9 cellular contexts compared by ENCODE assay signal in genomic region chr1:26021647-26022403, GRCh38. TPM values are rescaled to one million over a fixed set of nuclear protein-coding genes. Genes with fewer than 3 reads are reported as not detected.
DNase-seq lines count a peak whose midpoint lies in the region; ATAC-seq and TF ChIP-seq lines count a peak whose summit lies in the region.
"Had no signal": no experiment of that assay in that cellular context is flagged by ENCODE, and none has a peak within 500 bp of the region (broad histone marks: within the 10 kb centered on the region; RNA-seq: fewer than 3 reads in every experiment).

TSS of gene EXTL1 (plus strand) at chr1:26021775. CDS start at chr1:26022647, 872 bp downstream.

- H3K4me1 Mint-ChIP-seq in T-helper 2 cell treated with Interferon-gamma antibody and Interleukin-4, amounts not matched to agents 5 μg/mL and 100 μg/mL, for 36 hours (ENCODE audit: low read depth), result peaks cover 7% of the 10 kb centered on the region
- H3K4me1 Mint-ChIP-seq: naive B cell had no signal

- RAD21 ChIA-PET in HCT116 (lab: Charles Lee; ENCODE audit: low non-redundant PET in 1 of 2, low total read pairs in 2 of 2, uncharacterized antibody in 2 of 2, unreplicated experiment in 2 of 2), result no interaction called here

- 0 out of 4 replicates have a peak, but pooled peaks cover 0 to 5% of the 10 kb centered on the region in 2 experiments for H3K4me1 ChIP-seq in HCT116 (ENCODE audit: control insufficient read depth in 1 of 2, insufficient read depth in 2 of 2, low read length in 2 of 2)
- H3K4me1 ChIP-seq in gastrocnemius medialis, result peaks cover 22 to 57% of the 10 kb centered on the region in 2 donors

- no peak within 1 kb of the TSS for H3K27ac Mint-ChIP-seq in T-helper 2 cell treated with Interferon-gamma antibody and Interleukin-4, amounts not matched to agents 5 μg/mL and 100 μg/mL, for 36 hours

- TF ChIP-seq POLR2A in HCT116 (IDR thresholded peaks at IDR 0.05; ENCODE audit: borderline replicate concordance, extremely low read depth, insufficient read depth, insufficient read length), result no peak
- no peak for TF ChIP-seq POLR2A in gastrocnemius medialis (IDR thresholded peaks at IDR 0.05)

- H4K20me1 ChIP-seq in HCT116 (ENCODE audit: insufficient read depth), result no peaks in the 10 kb centered on the region

- POLR2A ChIA-PET in HCT116 (lab: Charles Lee), result no interaction called here

- no peak within 1 kb of the TSS for H3K4me2 ChIP-seq in HCT116 (ENCODE audit: low read length)

- ATAC-seq in HCT116 (peak; percentile 72), gastrocnemius medialis (peak; percentile 38 to 74), esophagus mucosa (no peak)

- DNase-seq in HCT116 (ENCODE audit: low read depth, low spot score), result no peak
- DNase-seq in amniotic epithelial cell (ENCODE audit: low read depth), result peak; percentile 46
- peak; percentile 18 to 58 for DNase-seq in hippocampal formation (lab: John Stamatoyannopoulos, UW)
- DNase-seq in gastrocnemius medialis, result peak in 1 of 2 donors; percentile 83
- DNase-seq in GM13977 (ENCODE audit: low spot score), result no peak
- no peak for DNase-seq in T-helper 2 cell treated with Interferon-gamma antibody and Interleukin-4, amounts not matched to agents 5 μg/mL and 100 μg/mL, for 36 hours (ENCODE audit: low spot score)
- no peak for DNase-seq in NCI-H748 (lab: John Stamatoyannopoulos, UW; ENCODE audit: unreplicated experiment)
- DNase-seq: naive B cell had no signal

- intact Hi-C loops in HCT116 (cut with micrococcal nuclease), result no loop called here
- intact Hi-C loops in gastrocnemius medialis (cut with DNase I; ENCODE audit: low total_unique reads), result no loop called here

- CTCF ChIA-PET in HCT116 (lab: Charles Lee), result no interaction called here

- no peaks in the 10 kb centered on the region for H3K9me2 ChIP-seq in HCT116 (ENCODE audit: insufficient read depth)

- H3K79me2 ChIP-seq in HCT116 (ENCODE audit: insufficient read depth, low read length), result no peaks in the 10 kb centered on the region

- no peaks in the 10 kb centered on the region for H3K36me3 ChIP-seq in HCT116 (ENCODE audit: control insufficient read depth in 1 of 2, insufficient read depth in 2 of 2, low read length in 2 of 2)
- no peaks in the 10 kb centered on the region for H3K36me3 ChIP-seq in gastrocnemius medialis

- H3K27ac ChIP-seq in HCT116 (ENCODE audit: low read depth, low read length) (no peak within 1 kb of the TSS), gastrocnemius medialis (peak within 1 kb of the TSS; percentile 74 to 82 (median 78))

- H3K9me3 ChIP-seq in HCT116 (ENCODE audit: control insufficient read depth in 1 of 2, insufficient read depth in 1 of 2, low read depth in 1 of 2, low read length in 2 of 2) (no peaks in the 10 kb centered on the region), gastrocnemius medialis (no peaks in the 10 kb centered on the region)

- H3K9ac ChIP-seq in HCT116 (ENCODE audit: low read length), result no peak within 1 kb of the TSS

- no peak within 1 kb of the TSS for H3K4me3 Mint-ChIP-seq in T-helper 2 cell treated with Interferon-gamma antibody and Interleukin-4, amounts not matched to agents 5 μg/mL and 100 μg/mL, for 36 hours
- H3K4me3 Mint-ChIP-seq: naive B cell had no signal

- no peak for TF ChIP-seq RAD21 in HCT116 (IDR thresholded peaks at IDR 0.05; ENCODE audit: low read depth)

- in situ Hi-C loops in gastrocnemius medialis (cut with MboI; ENCODE audit: low sequenced_read_pairs in 4 of 4) (no loop called here), GM13977 (cut with MboI; ENCODE audit: low pct_unique_long_range_greater_than_20kb, low sequenced_read_pairs, unreplicated experiment) (no loop called here)

- H3K9me3 Mint-ChIP-seq in T-helper 2 cell treated with Interferon-gamma antibody and Interleukin-4, amounts not matched to agents 5 μg/mL and 100 μg/mL, for 36 hours, result no peaks in the 10 kb centered on the region
- H3K9me3 Mint-ChIP-seq: naive B cell had no signal

- no peak within 1 kb of the TSS for H3K4me3 ChIP-seq in HCT116 (replicated peaks in 1 of 2; ENCODE audit: low read depth in 1 of 2, low read length in 2 of 2)
- H3K4me3 ChIP-seq in gastrocnemius medialis, result no peak within 1 kb of the TSS

- no peaks in the 10 kb centered on the region for H3K36me3 Mint-ChIP-seq in T-helper 2 cell treated with Interferon-gamma antibody and Interleukin-4, amounts not matched to agents 5 μg/mL and 100 μg/mL, for 36 hours (ENCODE audit: low read depth)
- H3K36me3 Mint-ChIP-seq: naive B cell had no signal

- no peaks in the 10 kb centered on the region for H3K27me3 ChIP-seq in HCT116 (ENCODE audit: insufficient read depth, low read length)
- H3K27me3 ChIP-seq in gastrocnemius medialis, result no peaks in the 10 kb centered on the region

- H2AFZ ChIP-seq in HCT116 (ENCODE audit: low read depth, low read length, poor library complexity, severe bottlenecking), result no peak within 1 kb of the TSS

- TF ChIP-seq CTCF in HCT116 (IDR thresholded peaks at IDR 0.05 in 2 of 3, conservative IDR thresholded peaks at IDR 0.05 in 1 of 3; ENCODE audit: borderline replicate concordance in 1 of 3, insufficient read depth in 1 of 3, low read depth in 2 of 3, low read length in 2 of 3) (no peak), gastrocnemius medialis (IDR thresholded peaks at IDR 0.05 in 4 of 5, conservative IDR thresholded peaks at IDR 0.05 in 1 of 5) (no peak), GM13977 (IDR thresholded peaks at IDR 0.05; ENCODE audit: extremely low read depth, insufficient read depth, missing control alignments) (no peak)

- peaks cover 6% of the 10 kb centered on the region for H3K27me3 Mint-ChIP-seq in T-helper 2 cell treated with Interferon-gamma antibody and Interleukin-4, amounts not matched to agents 5 μg/mL and 100 μg/mL, for 36 hours (ENCODE audit: low read depth)

- no TSS peak for BruUV-seq in HCT116 (replicated peaks; lab: Mats Ljungman, UMichigan)

TF ChIP-seq in HCT116, 20 proteins besides CTCF, POLR2A, EP300 and RAD21:
- TF ChIP-seq ZFX (IDR thresholded peaks at IDR 0.05), result no peak
- no peak for TF ChIP-seq EGR1 (IDR thresholded peaks at IDR 0.05; ENCODE audit: low read depth)
- no peak for TF ChIP-seq FOSL1 (IDR thresholded peaks at IDR 0.05; ENCODE audit: low read depth)
- no peak for TF ChIP-seq SRF (IDR thresholded peaks at IDR 0.05; ENCODE audit: low read depth)
- no peak for TF ChIP-seq CBX3 (IDR thresholded peaks at IDR 0.05; ENCODE audit: low read depth)
- TF ChIP-seq ZBTB33 (IDR thresholded peaks at IDR 0.05; ENCODE audit: extremely low read depth, insufficient replicate concordance, low read length), result no peak
- no peak for TF ChIP-seq YY1 (IDR thresholded peaks at IDR 0.05; ENCODE audit: extremely low read depth, insufficient replicate concordance, low read depth, low read length)
- TF ChIP-seq EZH2phosphoT487 (IDR thresholded peaks at IDR 0.05; ENCODE audit: borderline replicate concordance), result no peak
- TF ChIP-seq POLR2AphosphoS5 (IDR thresholded peaks at IDR 0.05; ENCODE audit: low read depth, low read length), result no peak
- no peak for TF ChIP-seq JUND (IDR thresholded peaks at IDR 0.05)
- TF ChIP-seq SP1 (IDR thresholded peaks at IDR 0.05; ENCODE audit: low read depth), result no peak
- TF ChIP-seq EZH2 (IDR thresholded peaks at IDR 0.05), result no peak
- TF ChIP-seq TCF7L2 (IDR thresholded peaks at IDR 0.05; ENCODE audit: borderline replicate concordance, extremely low read depth, insufficient read depth, insufficient read length), result no peak
- no peak for TF ChIP-seq ATF3 (IDR thresholded peaks at IDR 0.05)
- TF ChIP-seq MAX (IDR thresholded peaks at IDR 0.05), result no peak
TF ChIP-seq in HCT116: peak in this region for 0.

RNA-seq across cellular contexts. Expression of gene EXTL1, which starts in this region (rescaled TPM):
- total RNA-seq in HCT116 (2021; ENCODE audit: unreplicated experiment) (0.15 TPM), gastrocnemius medialis (under 1 TPM in 2 of 4 donors, not detected in 2; 0.33 to 0.95 TPM), esophagus mucosa (not detected)
- polyA plus RNA-seq in HCT116 (2012), result 0.04 TPM in 2 replicates

Comparison
In these comparisons a context has a peak if more than half of its experiments do, and no peak if none do; other contexts are left out.
1. Peak in ATAC-seq in HCT116; RNA of the gene not detected or under 1 TPM.
2. Peak in ATAC-seq and H3K27ac ChIP-seq in gastrocnemius medialis; RNA of the gene not detected or under 1 TPM.
3. DNase-seq: peak in amniotic epithelial cell (single experiment) and hippocampal formation (2 of 2); none in HCT116 (single experiment), GM13977 (single experiment), T-helper 2 cell treated with Interferon-gamma antibody and Interleukin-4, amounts not matched to agents 5 μg/mL and 100 μg/mL, for 36 hours (single experiment) and NCI-H748 (single experiment).